In genomic region chr7:9013940-9014339, GRCh38 we compare ENCODE assay signal across 21 cellular contexts.
"Had no signal": no experiment of that assay in that cellular context is flagged by ENCODE, and none has a peak within 500 bp of the region (broad histone marks: within the 10 kb centered on the region; RNA-seq: fewer than 3 reads in every experiment).

No MANE protein-coding gene starts in this region.

- H3K4me1 ChIP-seq: right atrium auricular region, tibial nerve, uterus had no signal

- H3K27me3 Mint-ChIP-seq: activated CD4-positive, alpha-beta memory T cell treated with anti-CD3 and anti-CD28 coated beads, Interleukin-2, amount 10 ng/mL, durations not matched to agents 7 days and 5 days; activated CD8-positive, alpha-beta memory T cell treated with anti-CD3 and anti-CD28 coated beads, Interleukin-2, amount 10 ng/mL, durations not matched to agents 7 days and 5 days; activated naive CD8-positive, alpha-beta T cell; progenitor cell of endocrine pancreas; stimulated activated naive CD8-positive, alpha-beta T cell treated with anti-CD3 and anti-CD28 coated beads, Interleukin-15, Interleukin-2, amounts not matched to agents 100 ng/mL and 50 ng/mL, for 24 hours had no signal

- ATAC-seq: activated CD8-positive, alpha-beta memory T cell treated with anti-CD3 and anti-CD28 coated beads, Interleukin-2, amount 10 ng/mL, durations not matched to agents 7 days and 5 days; left lobe of liver had no signal

- H3K27ac Mint-ChIP-seq: activated CD4-positive, alpha-beta memory T cell treated with anti-CD3 and anti-CD28 coated beads, Interleukin-2, amount 10 ng/mL, durations not matched to agents 7 days and 5 days; activated CD8-positive, alpha-beta memory T cell treated with anti-CD3 and anti-CD28 coated beads, Interleukin-2, amount 10 ng/mL, durations not matched to agents 7 days and 5 days; activated naive CD8-positive, alpha-beta T cell; mesothelial cell of epicardium; nephron; progenitor cell of endocrine pancreas; stimulated activated naive CD8-positive, alpha-beta T cell treated with anti-CD3 and anti-CD28 coated beads, Interleukin-15, Interleukin-2, amounts not matched to agents 100 ng/mL and 50 ng/mL, for 24 hours had no signal

- H3K36me3 ChIP-seq: right atrium auricular region, tibial nerve, uterus had no signal

- H3K9me3 ChIP-seq: uterus had no signal

- H3K27ac ChIP-seq: right atrium auricular region, skin epidermis, tibial nerve, uterus had no signal

- H3K4me1 Mint-ChIP-seq: activated CD4-positive, alpha-beta memory T cell treated with anti-CD3 and anti-CD28 coated beads, Interleukin-2, amount 10 ng/mL, durations not matched to agents 7 days and 5 days; activated CD8-positive, alpha-beta memory T cell treated with anti-CD3 and anti-CD28 coated beads, Interleukin-2, amount 10 ng/mL, durations not matched to agents 7 days and 5 days; mesothelial cell of epicardium; nephron had no signal

- H3K4me3 ChIP-seq: lung, right atrium auricular region, skin epidermis, tibial nerve, uterus had no signal

- H3K27me3 ChIP-seq: right atrium auricular region, tibial nerve, uterus had no signal

- H3K4me3 Mint-ChIP-seq: activated CD4-positive, alpha-beta memory T cell treated with anti-CD3 and anti-CD28 coated beads, Interleukin-2, amount 10 ng/mL, durations not matched to agents 7 days and 5 days; activated CD8-positive, alpha-beta memory T cell treated with anti-CD3 and anti-CD28 coated beads, Interleukin-2, amount 10 ng/mL, durations not matched to agents 7 days and 5 days; activated naive CD8-positive, alpha-beta T cell; mesothelial cell of epicardium; nephron; stimulated activated naive CD8-positive, alpha-beta T cell treated with anti-CD3 and anti-CD28 coated beads, Interleukin-15, Interleukin-2, amounts not matched to agents 100 ng/mL and 50 ng/mL, for 24 hours had no signal

- H3K36me3 Mint-ChIP-seq: activated CD8-positive, alpha-beta memory T cell treated with anti-CD3 and anti-CD28 coated beads, Interleukin-2, amount 10 ng/mL, durations not matched to agents 7 days and 5 days; activated naive CD8-positive, alpha-beta T cell had no signal

- DNase-seq: activated CD4-positive, alpha-beta memory T cell treated with anti-CD3 and anti-CD28 coated beads, Interleukin-2, amount 10 ng/mL, durations not matched to agents 7 days and 5 days; activated CD4-positive, alpha-beta T cell treated with anti-CD3 and anti-CD28 coated beads for 48 hours; activated CD4-positive, CD25-positive, alpha-beta regulatory T cell; activated CD8-positive, alpha-beta memory T cell treated with anti-CD3 and anti-CD28 coated beads, Interleukin-2, amount 10 ng/mL, durations not matched to agents 7 days and 5 days; cerebellar nuclear complex; cortex of kidney; head of caudate nucleus; kidney; stimulated activated CD4-positive, alpha-beta T cell treated with anti-CD3 and anti-CD28 coated beads, Interleukin-15, amount 100 ng/mL, for 24 hours; stimulated activated CD4-positive, alpha-beta T cell treated with anti-CD3 and anti-CD28 coated beads, Interleukin-2, amount 100 ng/mL, for 48 hours; uterus had no signal
